ENCODE assay signal across 8 cellular contexts in the genomic region with DNA sequence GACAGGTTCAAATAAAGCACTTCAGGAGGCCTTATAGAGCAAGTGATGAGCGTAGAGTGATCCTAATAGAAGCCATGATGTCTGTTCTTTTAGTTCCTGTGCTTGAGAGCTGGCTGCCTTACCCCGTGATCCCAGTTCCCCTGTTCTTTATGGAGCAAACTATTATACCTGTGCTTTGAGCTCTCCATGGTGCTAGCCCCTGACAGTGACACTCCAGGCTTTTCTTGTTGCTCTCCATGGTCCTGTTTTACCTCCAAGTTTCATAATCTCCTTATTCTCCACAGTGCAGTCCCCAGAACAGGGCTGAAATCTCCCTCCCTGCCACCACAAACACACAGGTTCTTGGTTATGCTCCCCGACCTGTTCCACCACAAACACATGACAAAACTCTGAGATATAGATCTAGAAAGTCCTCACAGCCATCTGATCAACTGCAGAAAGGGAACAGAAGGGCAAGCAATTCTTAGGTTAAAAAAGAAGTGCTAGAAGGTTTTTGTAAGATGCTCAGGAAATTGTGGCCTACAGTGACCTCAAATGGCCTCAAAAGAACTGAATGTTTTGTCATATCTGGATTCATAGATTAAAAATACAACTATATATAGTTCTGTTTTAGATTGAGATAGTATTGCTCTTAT. TPM values are rescaled to one million over a fixed set of nuclear protein-coding genes. Genes with fewer than 3 reads are reported as not detected.
DNase-seq lines count a peak whose midpoint lies in the region; ATAC-seq lines count a peak whose summit lies in the region.

No MANE protein-coding gene starts in this region.

- peak; percentile 32 for DNase-seq in GDM1 (lab: John Stamatoyannopoulos, UW)
- DNase-seq in Kasumi-1 (lab: John Stamatoyannopoulos, UW), result peak; percentile 79 to 88
- DNase-seq in activated naive CD8-positive, alpha-beta T cell treated with anti-CD3 and anti-CD28 coated beads for 36 hours, result peak; percentile 26
- DNase-seq in kidney tubule cell (ENCODE audit: low spot score), result peak; percentile 70
- no peak for DNase-seq in NCI-H748 (lab: John Stamatoyannopoulos, UW; ENCODE audit: unreplicated experiment)
- DNase-seq in activated effector memory CD4-positive, alpha-beta T cell treated with Interleukin-2 at 50 U/mL for 16 hours, result no peak

- H3K4me3 Mint-ChIP-seq in activated naive CD8-positive, alpha-beta T cell treated with anti-CD3 and anti-CD28 coated beads for 36 hours, result no peak overlapping the region

- no peak overlapping the region for H3K27ac Mint-ChIP-seq in activated naive CD8-positive, alpha-beta T cell treated with anti-CD3 and anti-CD28 coated beads for 36 hours

- H3K4me1 Mint-ChIP-seq in activated naive CD8-positive, alpha-beta T cell treated with anti-CD3 and anti-CD28 coated beads for 36 hours, result no peaks in the 10 kb centered on the region

- H3K36me3 Mint-ChIP-seq in activated naive CD8-positive, alpha-beta T cell treated with anti-CD3 and anti-CD28 coated beads for 36 hours, result no peaks in the 10 kb centered on the region

- peaks cover 63% of the 10 kb centered on the region for H3K27me3 Mint-ChIP-seq in activated naive CD8-positive, alpha-beta T cell treated with anti-CD3 and anti-CD28 coated beads for 36 hours

- H3K9me3 Mint-ChIP-seq in activated naive CD8-positive, alpha-beta T cell treated with anti-CD3 and anti-CD28 coated beads for 36 hours, result no peaks in the 10 kb centered on the region

- ATAC-seq in GM21423 (IDR thresholded peaks at IDR 0.05; ENCODE audit: unreplicated experiment), result no peak
- no peak for ATAC-seq in HG02678 (IDR thresholded peaks at IDR 0.05; ENCODE audit: unreplicated experiment)

RNA-seq across cellular contexts. Expression of a gene that starts 6.0 kb away (rescaled TPM):
- not detected for total RNA-seq in activated naive CD8-positive, alpha-beta T cell treated with anti-CD3 and anti-CD28 coated beads for 36 hours

RNA-seq across cellular contexts. Expression of a gene that starts 27.3 kb away (rescaled TPM):
- total RNA-seq in activated naive CD8-positive, alpha-beta T cell treated with anti-CD3 and anti-CD28 coated beads for 36 hours, result not detected

Comparison
In these comparisons a context has a peak if more than half of its experiments do, and no peak if none do; other contexts are left out.
1. DNase-seq: peak in GDM1 (single experiment), Kasumi-1 (2 of 2), activated naive CD8-positive, alpha-beta T cell treated with anti-CD3 and anti-CD28 coated beads for 36 hours (single experiment) and kidney tubule cell (single experiment); none in NCI-H748 (single experiment) and activated effector memory CD4-positive, alpha-beta T cell treated with Interleukin-2 at 50 U/mL for 16 hours (single experiment).